ENCODE assay signal across 27 cellular contexts in the genomic region with DNA sequence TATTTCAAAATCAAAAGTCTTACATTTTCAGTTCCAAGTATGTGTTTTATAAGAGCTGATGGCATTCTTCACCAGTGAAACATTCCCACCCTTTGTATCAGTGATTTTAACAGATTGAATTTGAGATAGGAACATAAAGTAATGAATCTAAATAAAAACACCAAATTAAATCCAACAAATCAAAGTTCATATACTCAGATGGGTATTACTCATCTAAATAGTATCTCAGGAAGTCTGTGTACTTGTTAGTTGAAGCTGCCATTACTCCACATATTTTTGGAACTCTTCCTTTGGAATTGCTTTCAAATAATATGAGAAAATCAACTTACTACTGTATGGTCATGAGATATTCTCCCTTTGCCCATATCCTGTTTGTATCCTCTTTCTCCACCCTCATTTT.
DNase-seq lines count a peak whose midpoint lies in the region; ATAC-seq and TF ChIP-seq lines count a peak whose summit lies in the region.
"Had no signal": no experiment of that assay in that cellular context is flagged by ENCODE, and none has a peak within 500 bp of the region (broad histone marks: within the 10 kb centered on the region; RNA-seq: fewer than 3 reads in every experiment).

No MANE protein-coding gene starts in this region.

- no peak for TF ChIP-seq CTCF in AG04449 (IDR thresholded peaks at IDR 0.05; ENCODE audit: insufficient read depth, low read length, missing control alignments)
- TF ChIP-seq CTCF in fibroblast of mammary gland (conservative IDR thresholded peaks at IDR 0.05; ENCODE audit: control insufficient read depth, insufficient read depth, low read depth, low read length) = no peak
- TF ChIP-seq CTCF in osteocyte (IDR thresholded peaks at IDR 0.05) = no peak

- no peaks in the 10 kb centered on the region for H3K27me3 Mint-ChIP-seq in osteocyte (ENCODE audit: unreplicated experiment)
- H3K27me3 Mint-ChIP-seq: activated CD4-positive, alpha-beta T cell treated with anti-CD3 and anti-CD28 coated beads for 36 hours; activated CD8-positive, alpha-beta memory T cell treated with anti-CD3 and anti-CD28 coated beads, Interleukin-2, amount 10 ng/mL, durations not matched to agents 7 days and 5 days; activated naive CD8-positive, alpha-beta T cell treated with anti-CD3 and anti-CD28 coated beads, Interleukin-2, amount 50 U/mL, for 24 hours; progenitor cell of endocrine pancreas; T-cell had no signal

- no peak for ATAC-seq in GM21825 (IDR thresholded peaks at IDR 0.05; ENCODE audit: unreplicated experiment)
- ATAC-seq in HG02759 (IDR thresholded peaks at IDR 0.05; ENCODE audit: unreplicated experiment) = no peak
- ATAC-seq: activated CD4-positive, alpha-beta T cell treated with anti-CD3 and anti-CD28 coated beads for 36 hours; activated CD8-positive, alpha-beta memory T cell treated with anti-CD3 and anti-CD28 coated beads, Interleukin-2, amount 10 ng/mL, durations not matched to agents 7 days and 5 days; activated naive CD8-positive, alpha-beta T cell treated with anti-CD3 and anti-CD28 coated beads, Interleukin-2, amount 50 U/mL, for 24 hours; left ventricle myocardium superior; mucosa of descending colon; T-cell had no signal

- H3K4me3 Mint-ChIP-seq in osteocyte (ENCODE audit: unreplicated experiment) = no peak overlapping the region
- H3K4me3 Mint-ChIP-seq: activated CD4-positive, alpha-beta T cell treated with anti-CD3 and anti-CD28 coated beads for 36 hours; activated CD8-positive, alpha-beta memory T cell treated with anti-CD3 and anti-CD28 coated beads, Interleukin-2, amount 10 ng/mL, durations not matched to agents 7 days and 5 days; activated naive CD8-positive, alpha-beta T cell treated with anti-CD3 and anti-CD28 coated beads, Interleukin-2, amount 50 U/mL, for 24 hours; immature natural killer cell; neural crest cell; T-cell had no signal

- peaks cover 30% of the 10 kb centered on the region for H3K36me3 Mint-ChIP-seq in osteocyte (ENCODE audit: unreplicated experiment)

- no peak overlapping the region for H3K27ac Mint-ChIP-seq in osteocyte (ENCODE audit: unreplicated experiment)
- H3K27ac Mint-ChIP-seq: activated CD4-positive, alpha-beta T cell treated with anti-CD3 and anti-CD28 coated beads for 36 hours; activated CD8-positive, alpha-beta memory T cell treated with anti-CD3 and anti-CD28 coated beads, Interleukin-2, amount 10 ng/mL, durations not matched to agents 7 days and 5 days; activated naive CD8-positive, alpha-beta T cell treated with anti-CD3 and anti-CD28 coated beads, Interleukin-2, amount 50 U/mL, for 24 hours; activated T-helper 2 cell treated with anti-CD3 and anti-CD28 coated beads, Interferon-gamma antibody, Interleukin-2, Interleukin-4, amounts not matched to agents 10 μg/mL and 5 μg/mL and 100 μg/mL, durations not matched to agents 14 hours and 24 hours and 36 hours; progenitor cell of endocrine pancreas had no signal

- H3K9me3 Mint-ChIP-seq in osteocyte (ENCODE audit: unreplicated experiment) = no peaks in the 10 kb centered on the region
- H3K9me3 Mint-ChIP-seq: activated naive CD8-positive, alpha-beta T cell treated with anti-CD3 and anti-CD28 coated beads, Interleukin-2, amount 50 U/mL, for 24 hours; activated T-helper 2 cell treated with anti-CD3 and anti-CD28 coated beads, Interferon-gamma antibody, Interleukin-2, Interleukin-4, amounts not matched to agents 10 μg/mL and 5 μg/mL and 100 μg/mL, durations not matched to agents 14 hours and 24 hours and 36 hours; immature natural killer cell; neural crest cell; T-cell had no signal

- peak; percentile 41 for DNase-seq in AG04449 (ENCODE audit: low read depth, low spot score)
- peak; percentile 26 for DNase-seq in ELR (ENCODE audit: low read depth)
- peak; percentile 11 for DNase-seq in astrocyte of the hippocampus (ENCODE audit: low read depth, low spot score)
- peak; percentile 21 for DNase-seq in fibroblast of mammary gland (ENCODE audit: low read depth)
- DNase-seq in OCI-M1 (lab: John Stamatoyannopoulos, UW) = no peak
- no peak for DNase-seq in osteocyte (ENCODE audit: extremely low spot score, unreplicated experiment)
- DNase-seq: ACHN; activated CD4-positive, alpha-beta T cell treated with anti-CD3 and anti-CD28 coated beads for 36 hours; activated CD8-positive, alpha-beta memory T cell treated with anti-CD3 and anti-CD28 coated beads, Interleukin-2, amount 10 ng/mL, durations not matched to agents 7 days and 5 days; activated naive CD8-positive, alpha-beta T cell treated with anti-CD3 and anti-CD28 coated beads, Interleukin-2, amount 50 U/mL, for 24 hours; Caco-2; esophagus squamous epithelium; GOT3; immature natural killer cell; left ventricle myocardium superior; mucosa of descending colon; NCI-H748 treated with DMSO at 0.1 percent for 48 hours; Right ventricle myocardium superior; stimulated activated CD4-positive, alpha-beta T cell treated with anti-CD3 and anti-CD28 coated beads, Interleukin-1b, Interleukin-23, amount 100 ng/mL, for 48 hours; stimulated activated naive CD4-positive, alpha-beta T cell treated with Interleukin-2 at 50 U/mL for 16 hours; T-cell; thyroid gland had no signal

- H3K4me3 ChIP-seq in AG04449 (ENCODE audit: low read depth, low read length) (no peak overlapping the region), fibroblast of mammary gland (ENCODE audit: control insufficient read depth, low read depth, low read length) (no peak overlapping the region)
- H3K4me3 ChIP-seq: esophagus squamous epithelium, mucosa of descending colon, thyroid gland had no signal

- no peaks in the 10 kb centered on the region for H3K4me1 Mint-ChIP-seq in osteocyte (ENCODE audit: unreplicated experiment)
- H3K4me1 Mint-ChIP-seq: activated CD4-positive, alpha-beta T cell treated with anti-CD3 and anti-CD28 coated beads for 36 hours; activated CD8-positive, alpha-beta memory T cell treated with anti-CD3 and anti-CD28 coated beads, Interleukin-2, amount 10 ng/mL, durations not matched to agents 7 days and 5 days; activated naive CD8-positive, alpha-beta T cell treated with anti-CD3 and anti-CD28 coated beads, Interleukin-2, amount 50 U/mL, for 24 hours; immature natural killer cell; neural crest cell; T-cell had no signal

- POLR2A ChIA-PET in AG04449 (lab: Yijun Ruan, JAX) = interaction anchor here (1.2 kb wide), 1 partner anchor 56 kb away, joined by 5 read pairs; no protein-coding TSS in a partner anchor

- CTCF ChIA-PET in AG04449 (lab: Yijun Ruan, JAX) = no interaction called here

Comparison
In these comparisons a context has a peak if more than half of its experiments do, and no peak if none do; other contexts are left out.
1. DNase-seq: peak in AG04449 (single experiment), ELR (single experiment), astrocyte of the hippocampus (single experiment) and fibroblast of mammary gland (single experiment); none in OCI-M1 (single experiment) and osteocyte (single experiment).